In the genomic region with DNA sequence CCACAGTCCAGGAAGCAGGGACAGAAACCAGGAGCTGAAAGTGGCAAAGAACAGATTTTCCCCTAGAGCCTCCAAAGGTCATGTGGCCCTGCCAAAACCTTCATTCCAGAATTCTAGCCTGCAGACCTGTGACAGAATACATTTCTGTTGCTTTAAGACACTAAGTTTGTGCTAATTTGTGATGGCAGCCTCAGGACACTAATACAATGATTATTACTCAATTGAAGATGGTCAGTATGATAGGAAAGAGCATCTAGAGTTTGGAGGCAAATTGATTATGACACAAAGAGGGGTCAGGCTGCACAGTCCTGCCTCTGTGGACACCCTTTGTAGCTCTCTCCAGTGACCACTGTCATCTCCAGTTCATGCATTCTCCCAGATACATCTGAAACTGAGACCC, we compare ENCODE assay signal across 8 cellular contexts.
"Had no signal": no experiment of that assay in that cellular context is flagged by ENCODE, and none has a peak within 500 bp of the region (broad histone marks: within the 10 kb centered on the region; RNA-seq: fewer than 3 reads in every experiment).

No MANE protein-coding gene starts in this region.

- H3K4me3 ChIP-seq: GM12878 had no signal

- DNase-seq: GDM1, GF-D8 had no signal

- FAIRE-seq: G401.6, GM12878, GM12891, GM12892, GM18507, GM19239 had no signal
